ENCODE assay signal across 1 cellular context in the genomic region with DNA sequence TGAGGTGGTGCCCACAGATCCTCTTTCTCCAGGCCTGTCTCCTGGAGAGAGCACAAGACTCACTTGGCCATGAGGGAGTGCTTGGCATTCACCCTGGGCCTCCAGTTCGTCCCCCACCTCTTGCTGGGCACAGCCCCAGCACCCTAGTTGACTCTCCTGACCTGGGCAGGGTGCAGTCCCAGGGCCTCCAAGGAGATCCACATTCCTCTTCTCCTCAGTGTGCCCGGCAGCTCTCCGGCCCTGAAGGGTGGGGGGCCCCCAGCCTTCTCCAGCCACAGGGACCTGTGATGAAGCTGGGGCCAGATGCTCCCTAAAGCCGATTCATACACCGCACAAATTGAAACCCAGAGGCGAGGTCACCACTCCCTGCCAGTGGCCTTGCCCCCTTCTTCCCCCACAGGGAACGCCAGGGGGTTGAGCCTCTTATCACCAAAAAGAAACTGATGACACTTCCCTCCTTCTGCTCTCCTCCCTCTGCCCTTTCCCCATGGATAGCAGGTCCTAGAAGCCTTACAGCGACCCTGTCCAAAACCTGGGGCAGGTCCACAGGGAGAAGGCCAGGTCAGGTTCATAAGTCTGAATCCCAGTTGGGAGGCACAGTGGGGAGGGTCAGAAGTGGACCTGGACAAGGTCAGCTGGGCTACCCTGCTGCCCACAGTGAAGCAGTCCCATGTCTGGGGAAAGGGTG.
TF ChIP-seq lines count a peak whose summit lies in the region.

No MANE protein-coding gene starts in this region.

TF ChIP-seq in IMR-90, 13 proteins besides CTCF, POLR2A, EP300 and RAD21 (continued from another document):
- TF ChIP-seq, protein P1, sequence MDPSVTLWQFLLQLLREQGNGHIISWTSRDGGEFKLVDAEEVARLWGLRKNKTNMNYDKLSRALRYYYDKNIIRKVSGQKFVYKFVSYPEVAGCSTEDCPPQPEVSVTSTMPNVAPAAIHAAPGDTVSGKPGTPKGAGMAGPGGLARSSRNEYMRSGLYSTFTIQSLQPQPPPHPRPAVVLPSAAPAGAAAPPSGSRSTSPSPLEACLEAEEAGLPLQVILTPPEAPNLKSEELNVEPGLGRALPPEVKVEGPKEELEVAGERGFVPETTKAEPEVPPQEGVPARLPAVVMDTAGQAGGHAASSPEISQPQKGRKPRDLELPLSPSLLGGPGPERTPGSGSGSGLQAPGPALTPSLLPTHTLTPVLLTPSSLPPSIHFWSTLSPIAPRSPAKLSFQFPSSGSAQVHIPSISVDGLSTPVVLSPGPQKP (IDR thresholded peaks at IDR 0.05; ENCODE audit: borderline replicate concordance, low read depth, low read length): no peak
- TF ChIP-seq MAZ (IDR thresholded peaks at IDR 0.05; ENCODE audit: borderline replicate concordance, low read depth, low read length) (no peak), RCOR1 (IDR thresholded peaks at IDR 0.05; ENCODE audit: insufficient replicate concordance, low read length) (no peak), SMC3 (IDR thresholded peaks at IDR 0.05; ENCODE audit: low read depth, low read length) (no peak)
